Comparison of ENCODE assay signal across 12 cellular contexts in the genomic region with DNA sequence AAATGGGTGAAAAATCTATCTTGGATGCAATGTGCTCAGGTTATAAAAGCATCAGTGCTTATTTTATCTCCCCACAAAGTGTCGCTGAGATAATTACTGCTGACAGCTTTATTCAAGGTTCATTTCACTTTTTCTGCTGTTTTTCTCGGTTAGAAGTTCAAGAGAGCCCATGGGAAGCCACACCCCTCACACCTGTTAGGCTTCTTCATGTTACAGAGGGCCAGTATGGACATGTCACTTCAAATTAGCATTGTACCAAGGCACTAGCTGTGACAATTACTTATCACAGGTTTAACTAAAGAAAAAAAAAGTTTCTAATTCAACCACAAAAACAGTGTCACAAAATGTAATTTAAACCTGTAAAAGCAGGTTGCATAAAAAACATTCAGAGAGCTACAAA.
DNase-seq lines count a peak whose midpoint lies in the region; ATAC-seq and TF ChIP-seq lines count a peak whose summit lies in the region.
"Had no signal": no experiment of that assay in that cellular context is flagged by ENCODE, and none has a peak within 500 bp of the region (broad histone marks: within the 10 kb centered on the region; RNA-seq: fewer than 3 reads in every experiment).

No MANE protein-coding gene starts in this region.

- peak; percentile 98 for DNase-seq in NCI-H2171 treated with DMSO at 0.1 percent for 48 hours (lab: John Stamatoyannopoulos, UW)
- peak; percentile 48 for DNase-seq in myocyte (ENCODE audit: low read depth)
- no peak for DNase-seq in stimulated activated CD4-positive, alpha-beta T cell treated with anti-CD3 and anti-CD28 coated beads, Interleukin-15, amount 100 ng/mL, for 24 hours
- no peak for DNase-seq in mesothelial cell of epicardium (ENCODE audit: low spot score in 2 of 2, unreplicated experiment in 2 of 2)
- no peak for DNase-seq in T-helper 9 cell
- DNase-seq: colonic mucosa, DND-41, heart left ventricle, mucosa of descending colon, T1000 had no signal

- no peak overlapping the region for H3K4me3 Mint-ChIP-seq in mesothelial cell of epicardium

- peaks cover 1% of the 10 kb centered on the region for H3K4me1 Mint-ChIP-seq in mesothelial cell of epicardium

- TF ChIP-seq CTCF in mesothelial cell of epicardium (IDR thresholded peaks at IDR 0.05; ENCODE audit: unreplicated experiment), result no peak

- H3K9me3 Mint-ChIP-seq in mesothelial cell of epicardium, result peaks cover 6% of the 10 kb centered on the region

- no peaks in the 10 kb centered on the region for H3K27me3 Mint-ChIP-seq in mesothelial cell of epicardium (ENCODE audit: low read depth)

- no peak overlapping the region for H3K27ac Mint-ChIP-seq in mesothelial cell of epicardium

- H3K36me3 Mint-ChIP-seq in mesothelial cell of epicardium, result no peaks in the 10 kb centered on the region

- ATAC-seq in GM19025 (IDR thresholded peaks at IDR 0.05; ENCODE audit: low read depth, unreplicated experiment), result peak; percentile 72
- ATAC-seq in HG03175 (IDR thresholded peaks at IDR 0.05; ENCODE audit: unreplicated experiment), result peak; percentile 71
- ATAC-seq: heart left ventricle, mucosa of descending colon had no signal

Comparison
In these comparisons a context has a peak if more than half of its experiments do, and no peak if none do; other contexts are left out.
1. DNase-seq: peak in NCI-H2171 treated with DMSO at 0.1 percent for 48 hours (single experiment) and myocyte (single experiment); none in stimulated activated CD4-positive, alpha-beta T cell treated with anti-CD3 and anti-CD28 coated beads, Interleukin-15, amount 100 ng/mL, for 24 hours (single experiment), mesothelial cell of epicardium (0 of 2) and T-helper 9 cell (single experiment).